ENCODE assay signal across 17 cellular contexts in genomic region chr10:57627642-57628178, GRCh38.
DNase-seq lines count a peak whose midpoint lies in the region; ATAC-seq and TF ChIP-seq lines count a peak whose summit lies in the region.
"Had no signal": no experiment of that assay in that cellular context is flagged by ENCODE, and none has a peak within 500 bp of the region (broad histone marks: within the 10 kb centered on the region; RNA-seq: fewer than 3 reads in every experiment).

No MANE protein-coding gene starts in this region.

- H3K4me2 ChIP-seq in neural progenitor cell: peak overlapping the region; percentile 33
- H3K4me2 ChIP-seq: BLaER1 had no signal

- no peak for ATAC-seq in left cardiac atrium
- ATAC-seq in upper lobe of right lung: no peak

- H3K27me3 ChIP-seq in iPS DF 6.9 (ENCODE audit: control insufficient read depth, insufficient read depth, low read length) (no peaks in the 10 kb centered on the region), neural progenitor cell (no peaks in the 10 kb centered on the region), breast epithelium (no peaks in the 10 kb centered on the region), upper lobe of right lung (no peaks in the 10 kb centered on the region)
- H3K27me3 ChIP-seq: BLaER1, MG63, Peyer's patch had no signal

- no peak for TF ChIP-seq CTCF in neural progenitor cell (IDR thresholded peaks at IDR 0.05)
- TF ChIP-seq CTCF in breast epithelium (IDR thresholded peaks at IDR 0.05): no peak
- TF ChIP-seq CTCF in upper lobe of right lung (IDR thresholded peaks at IDR 0.05): no peak

- H3K9me3 ChIP-seq in iPS DF 6.9 (ENCODE audit: control insufficient read depth, insufficient read depth, low read length) (no peaks in the 10 kb centered on the region), neural progenitor cell (ENCODE audit: low read depth) (no peaks in the 10 kb centered on the region), breast epithelium (no peaks in the 10 kb centered on the region), upper lobe of right lung (no peaks in the 10 kb centered on the region)
- H3K9me3 ChIP-seq: BLaER1, MG63, Peyer's patch had no signal

- no peaks in the 10 kb centered on the region for H4K20me1 ChIP-seq in neural progenitor cell (ENCODE audit: low read depth)
- H4K20me1 ChIP-seq: BLaER1 had no signal

- H3K4me1 ChIP-seq in iPS DF 6.9 (ENCODE audit: control insufficient read depth, insufficient read depth, low read length) (peaks cover 1% of the 10 kb centered on the region; the same call in 1 of the 2 replicates), neural progenitor cell (peaks cover 17% of the 10 kb centered on the region), breast epithelium (no peaks in the 10 kb centered on the region), upper lobe of right lung (no peaks in the 10 kb centered on the region)
- H3K4me1 ChIP-seq: BLaER1 had no signal

- H3K27ac Mint-ChIP-seq in neural progenitor cell: no peak overlapping the region

- H3K9me3 Mint-ChIP-seq in neural progenitor cell: no peaks in the 10 kb centered on the region

- no peak overlapping the region for H3K9ac ChIP-seq in neural progenitor cell
- H3K9ac ChIP-seq: BLaER1 had no signal

- DNase-seq in NCI-H146 (lab: John Stamatoyannopoulos, UW) (peak; percentile 2), NCI-H146 treated with DMSO at 0.1 percent for 48 hours (lab: John Stamatoyannopoulos, UW; ENCODE audit: unreplicated experiment) (no peak), NCI-H69 (lab: John Stamatoyannopoulos, UW) (peak; percentile 2), iPS DF 6.9 (ENCODE audit: low read depth, low spot score) (peak; percentile 37), neural progenitor cell (ENCODE audit: low spot score) (peak; percentile 66), breast epithelium (ENCODE audit: low spot score in 2 of 2) (no peak), left cardiac atrium (no peak), upper lobe of right lung (no peak)
- DNase-seq: 8988T, MG63, NCI-H1092 treated with DMSO at 0.1 percent for 48 hours, NCI-H2081, NCI-H2227 treated with DMSO at 0.1 percent for 48 hours, NCI-H524 treated with DMSO at 0.1 percent for 48 hours, Peyer's patch, Right ventricle myocardium superior had no signal

- WGBS in iPS DF 6.9 (ENCODE audit: insufficient coverage, insufficient read length): no CpG with 5 or more reads among the region's 2 CpGs

- H3K4me1 Mint-ChIP-seq in neural progenitor cell: peaks cover 15% of the 10 kb centered on the region

- H3K36me3 ChIP-seq in iPS DF 6.9 (ENCODE audit: control insufficient read depth, insufficient read depth, low read length): no peaks in the 10 kb centered on the region
- H3K36me3 ChIP-seq in neural progenitor cell: no peaks in the 10 kb centered on the region
- no peaks in the 10 kb centered on the region for H3K36me3 ChIP-seq in breast epithelium
- H3K36me3 ChIP-seq in upper lobe of right lung: no peaks in the 10 kb centered on the region
- H3K36me3 ChIP-seq: BLaER1, MG63, Peyer's patch had no signal

- H3K27ac ChIP-seq in iPS DF 6.9 (ENCODE audit: low read length) (no peak overlapping the region), neural progenitor cell (peak overlapping the region; percentile 10), breast epithelium (no peak overlapping the region), upper lobe of right lung (no peak overlapping the region)
- H3K27ac ChIP-seq: BLaER1 had no signal

- H3F3A ChIP-seq in neural progenitor cell (ENCODE audit: low read depth): peaks cover 15% of the 10 kb centered on the region

- no peaks in the 10 kb centered on the region for H3K79me2 ChIP-seq in neural progenitor cell (ENCODE audit: low read depth)

- no peak overlapping the region for H2AFZ ChIP-seq in neural progenitor cell (replicated peaks)

- intact Hi-C loops in breast epithelium (cut with DNase I; ENCODE audit: low total_unique reads): no loop called here
- intact Hi-C loops in left cardiac atrium (cut with DNase I): no loop called here
- intact Hi-C loops in upper lobe of right lung (cut with DNase I): no loop called here

- no peak overlapping the region for H3K4me3 Mint-ChIP-seq in neural progenitor cell

- H3K36me3 Mint-ChIP-seq in neural progenitor cell: no peaks in the 10 kb centered on the region

- H3K4me3 ChIP-seq in iPS DF 6.9 (ENCODE audit: low read length): no peak overlapping the region
- no peak overlapping the region for H3K4me3 ChIP-seq in neural progenitor cell
- no peak overlapping the region for H3K4me3 ChIP-seq in breast epithelium
- no peak overlapping the region for H3K4me3 ChIP-seq in upper lobe of right lung
- H3K4me3 ChIP-seq: BLaER1, MG63, Peyer's patch had no signal

- no peak for TF ChIP-seq POLR2A in breast epithelium (IDR thresholded peaks at IDR 0.05)

- peaks cover 3% of the 10 kb centered on the region for H3K27me3 Mint-ChIP-seq in neural progenitor cell (ENCODE audit: insufficient read depth, low read depth)

Comparison
In these comparisons a context has a peak if more than half of its experiments do, and no peak if none do; other contexts are left out.
1. DNase-seq: peak in NCI-H146 (single experiment), NCI-H69 (single experiment), iPS DF 6.9 (single experiment) and neural progenitor cell (single experiment); none in NCI-H146 treated with DMSO at 0.1 percent for 48 hours (single experiment), breast epithelium (0 of 2), left cardiac atrium (single experiment) and upper lobe of right lung (single experiment).